In genomic region chr1:95122151-95122697, GRCh38 we compare ENCODE assay signal across 1 cellular context.
TF ChIP-seq lines count a peak whose summit lies in the region.

No MANE protein-coding gene starts in this region.

TF ChIP-seq in HepG2, 621 proteins besides CTCF, POLR2A, EP300 and RAD21 (continued from another document and continues in another):
- TF ChIP-seq NRL (CRISPR knock-in tag; IDR thresholded peaks at IDR 0.05; ENCODE audit: borderline replicate concordance) (no peak), ETV6 (CRISPR knock-in tag; conservative IDR thresholded peaks at IDR 0.05) (no peak), ZBTB42 (CRISPR knock-in tag; IDR thresholded peaks at IDR 0.05) (no peak), SMC3 (IDR thresholded peaks at IDR 0.05; ENCODE audit: low read length) (no peak), HDAC1 (CRISPR knock-in tag; IDR thresholded peaks at IDR 0.05) (peak; percentile 93), ZNF781 (CRISPR knock-in tag; IDR thresholded peaks at IDR 0.05; ENCODE audit: borderline replicate concordance, not compliant biosample characterization) (peak; percentile 79), ZSCAN29 (CRISPR knock-in tag; conservative IDR thresholded peaks at IDR 0.05) (no peak), ZNF766 (CRISPR knock-in tag; IDR thresholded peaks at IDR 0.05; ENCODE audit: borderline replicate concordance) (no peak), ZBTB3 (CRISPR knock-in tag; IDR thresholded peaks at IDR 0.05; ENCODE audit: borderline replicate concordance, low read depth) (no peak), ZIK1 (CRISPR knock-in tag; IDR thresholded peaks at IDR 0.05; ENCODE audit: borderline replicate concordance, low read depth) (no peak), MAFG (CRISPR knock-in tag; IDR thresholded peaks at IDR 0.05) (no peak), HNRNPH1 (optimal IDR thresholded peaks at IDR 0.05; ENCODE audit: low read depth, low read length) (no peak), LRRFIP1 (CRISPR knock-in tag; conservative IDR thresholded peaks at IDR 0.05) (no peak), ZBTB38 (CRISPR knock-in tag; IDR thresholded peaks at IDR 0.05) (peak; percentile 73), FUBP1 (CRISPR knock-in tag; IDR thresholded peaks at IDR 0.05; ENCODE audit: borderline replicate concordance) (no peak), TRIM24 (CRISPR knock-in tag; IDR thresholded peaks at IDR 0.05) (0 out of 2 replicates have a peak, but pooled peaks have one; percentile 50), ZNF567 (CRISPR knock-in tag; IDR thresholded peaks at IDR 0.05; ENCODE audit: borderline replicate concordance) (no peak), ZNF17 (CRISPR knock-in tag; IDR thresholded peaks at IDR 0.05) (no peak), SP2 (CRISPR knock-in tag; IDR thresholded peaks at IDR 0.05) (no peak), KDM4B (CRISPR knock-in tag; IDR thresholded peaks at IDR 0.05) (0 out of 2 replicates have a peak, but pooled peaks have one; percentile 39), ZBTB7A (CRISPR knock-in tag; IDR thresholded peaks at IDR 0.05) (0 out of 2 replicates have a peak, but pooled peaks have one; percentile 54), E2F1 (CRISPR knock-in tag; IDR thresholded peaks at IDR 0.05) (no peak), SUZ12 (IDR thresholded peaks at IDR 0.05; ENCODE audit: low read depth, low read length) (no peak), KDM1A (CRISPR knock-in tag; IDR thresholded peaks at IDR 0.05) (peak; percentile 96; the same call in 1 of the 2 replicates), ZNF232 (CRISPR knock-in tag; IDR thresholded peaks at IDR 0.05; ENCODE audit: borderline replicate concordance) (no peak; the same call in 1 of the 2 replicates), MIER3 (CRISPR knock-in tag; IDR thresholded peaks at IDR 0.05; ENCODE audit: borderline replicate concordance) (peak; percentile 87; the same call in 1 of the 2 replicates), RBM39 (IDR thresholded peaks at IDR 0.05; ENCODE audit: low read depth, low read length, poor library complexity, severe bottlenecking) (no peak), ZNF569 (CRISPR knock-in tag; IDR thresholded peaks at IDR 0.05; ENCODE audit: borderline replicate concordance) (no peak), MED13 (CRISPR knock-in tag; IDR thresholded peaks at IDR 0.05) (no peak), ZNF704 (CRISPR knock-in tag; IDR thresholded peaks at IDR 0.05; ENCODE audit: borderline replicate concordance) (no peak), ZFX (CRISPR knock-in tag; IDR thresholded peaks at IDR 0.05; ENCODE audit: low read depth) (peak; percentile 31; the same call in 1 of the 2 replicates), XBP1 (CRISPR knock-in tag; IDR thresholded peaks at IDR 0.05) (no peak), ZNF136 (CRISPR knock-in tag; IDR thresholded peaks at IDR 0.05; ENCODE audit: low read depth) (no peak), TCF7 (IDR thresholded peaks at IDR 0.05; ENCODE audit: low read depth) (peak; percentile 96), RXRA (CRISPR knock-in tag; IDR thresholded peaks at IDR 0.05) (peak; percentile 97), SIN3A (IDR thresholded peaks at IDR 0.05; ENCODE audit: borderline replicate concordance, low read depth, low read length) (peak; percentile 64), ZBTB43 (CRISPR knock-in tag; conservative IDR thresholded peaks at IDR 0.05) (no peak; the same call in 1 of the 2 replicates), YEATS4 (CRISPR knock-in tag; IDR thresholded peaks at IDR 0.05; ENCODE audit: borderline replicate concordance) (no peak), PHB2 (IDR thresholded peaks at IDR 0.05; ENCODE audit: partially characterized antibody) (no peak), CENPT (CRISPR knock-in tag; IDR thresholded peaks at IDR 0.05; ENCODE audit: low read depth) (no peak), RARG (CRISPR knock-in tag; IDR thresholded peaks at IDR 0.05; ENCODE audit: low read depth) (no peak), ZNF773 (CRISPR knock-in tag; IDR thresholded peaks at IDR 0.05; ENCODE audit: borderline replicate concordance) (peak; percentile 22; the same call in 1 of the 2 replicates), TCF7L2 (IDR thresholded peaks at IDR 0.05; ENCODE audit: low read depth, low read length) (peak; percentile 89), ZNF382 (CRISPR knock-in tag; IDR thresholded peaks at IDR 0.05; ENCODE audit: borderline replicate concordance) (no peak), ERF (CRISPR knock-in tag; IDR thresholded peaks at IDR 0.05) (peak; percentile 87), MED1 (CRISPR knock-in tag; IDR thresholded peaks at IDR 0.05) (peak; percentile 93), SRF (IDR thresholded peaks at IDR 0.05; ENCODE audit: low read depth, low read length) (no peak), SMAD3 (CRISPR knock-in tag; IDR thresholded peaks at IDR 0.05) (peak; percentile 81), ZNF121 (CRISPR knock-in tag; IDR thresholded peaks at IDR 0.05) (peak; percentile 100), SAP130 (CRISPR knock-in tag; IDR thresholded peaks at IDR 0.05; ENCODE audit: low read depth) (peak; percentile 92), NFIB (CRISPR knock-in tag; IDR thresholded peaks at IDR 0.05; ENCODE audit: borderline replicate concordance) (no peak), CBX2 (IDR thresholded peaks at IDR 0.05; ENCODE audit: low read depth, low read length) (no peak), CBX2 (CRISPR knock-in tag; IDR thresholded peaks at IDR 0.05; ENCODE audit: low read depth) (0 out of 2 replicates have a peak, but pooled peaks have one; percentile 45), ATRX (CRISPR knock-in tag; IDR thresholded peaks at IDR 0.05; ENCODE audit: borderline replicate concordance) (no peak), GLMP (CRISPR knock-in tag; IDR thresholded peaks at IDR 0.05; ENCODE audit: borderline replicate concordance) (no peak), IKZF1 (IDR thresholded peaks at IDR 0.05) (no peak), ZNF724P (CRISPR knock-in tag; IDR thresholded peaks at IDR 0.05; ENCODE audit: borderline replicate concordance) (0 out of 2 replicates have a peak, but pooled peaks have one; percentile 40), DNMT1 (CRISPR knock-in tag; IDR thresholded peaks at IDR 0.05) (no peak), ZNF782 (CRISPR knock-in tag; IDR thresholded peaks at IDR 0.05; ENCODE audit: borderline replicate concordance) (no peak), FOSL2 (CRISPR knock-in tag; IDR thresholded peaks at IDR 0.05) (peak; percentile 74)
- TF ChIP-seq, protein P1, sequence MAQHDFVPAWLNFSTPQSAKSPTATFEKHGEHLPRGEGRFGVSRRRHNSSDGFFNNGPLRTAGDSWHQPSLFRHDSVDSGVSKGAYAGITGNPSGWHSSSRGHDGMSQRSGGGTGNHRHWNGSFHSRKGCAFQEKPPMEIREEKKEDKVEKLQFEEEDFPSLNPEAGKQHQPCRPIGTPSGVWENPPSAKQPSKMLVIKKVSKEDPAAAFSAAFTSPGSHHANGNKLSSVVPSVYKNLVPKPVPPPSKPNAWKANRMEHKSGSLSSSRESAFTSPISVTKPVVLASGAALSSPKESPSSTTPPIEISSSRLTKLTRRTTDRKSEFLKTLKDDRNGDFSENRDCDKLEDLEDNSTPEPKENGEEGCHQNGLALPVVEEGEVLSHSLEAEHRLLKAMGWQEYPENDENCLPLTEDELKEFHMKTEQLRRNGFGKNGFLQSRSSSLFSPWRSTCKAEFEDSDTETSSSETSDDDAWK (CRISPR knock-in tag; IDR thresholded peaks at IDR 0.05) = no peak
- TF ChIP-seq, protein P2, sequence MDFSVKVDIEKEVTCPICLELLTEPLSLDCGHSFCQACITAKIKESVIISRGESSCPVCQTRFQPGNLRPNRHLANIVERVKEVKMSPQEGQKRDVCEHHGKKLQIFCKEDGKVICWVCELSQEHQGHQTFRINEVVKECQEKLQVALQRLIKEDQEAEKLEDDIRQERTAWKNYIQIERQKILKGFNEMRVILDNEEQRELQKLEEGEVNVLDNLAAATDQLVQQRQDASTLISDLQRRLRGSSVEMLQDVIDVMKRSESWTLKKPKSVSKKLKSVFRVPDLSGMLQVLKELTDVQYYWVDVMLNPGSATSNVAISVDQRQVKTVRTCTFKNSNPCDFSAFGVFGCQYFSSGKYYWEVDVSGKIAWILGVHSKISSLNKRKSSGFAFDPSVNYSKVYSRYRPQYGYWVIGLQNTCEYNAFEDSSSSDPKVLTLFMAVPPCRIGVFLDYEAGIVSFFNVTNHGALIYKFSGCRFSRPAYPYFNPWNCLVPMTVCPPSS (IDR thresholded peaks at IDR 0.05) = no peak
- TF ChIP-seq, protein P3, sequence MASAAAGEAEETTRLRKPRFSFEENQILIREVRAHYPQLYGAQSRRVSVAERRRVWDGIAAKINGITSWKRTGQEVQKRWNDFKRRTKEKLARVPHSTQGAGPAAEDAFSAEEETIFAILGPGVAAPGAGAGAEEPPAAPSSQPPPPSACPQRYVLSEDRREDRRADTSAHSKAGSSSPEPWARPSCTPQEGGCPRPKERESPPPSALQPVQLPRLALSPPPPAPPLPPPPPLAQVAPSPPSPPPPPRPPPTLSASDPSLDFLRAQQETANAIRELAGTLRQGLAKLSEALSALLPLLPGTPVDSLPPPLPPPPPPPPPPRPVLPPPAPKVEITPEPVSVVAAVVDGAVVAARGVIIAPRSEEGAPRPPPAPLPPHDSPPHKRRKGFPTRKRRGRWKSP (CRISPR knock-in tag; IDR thresholded peaks at IDR 0.05) = peak; percentile 65; the same call in 1 of the 2 replicates
- TF ChIP-seq, protein P4, sequence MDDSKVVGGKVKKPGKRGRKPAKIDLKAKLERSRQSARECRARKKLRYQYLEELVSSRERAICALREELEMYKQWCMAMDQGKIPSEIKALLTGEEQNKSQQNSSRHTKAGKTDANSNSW (CRISPR knock-in tag; IDR thresholded peaks at IDR 0.05; ENCODE audit: borderline replicate concordance) = no peak
- TF ChIP-seq, protein P5, sequence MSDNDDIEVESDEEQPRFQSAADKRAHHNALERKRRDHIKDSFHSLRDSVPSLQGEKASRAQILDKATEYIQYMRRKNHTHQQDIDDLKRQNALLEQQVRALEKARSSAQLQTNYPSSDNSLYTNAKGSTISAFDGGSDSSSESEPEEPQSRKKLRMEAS (IDR thresholded peaks at IDR 0.05) = peak; percentile 69
